ENCODE assay signal across 20 cellular contexts in the genomic region with DNA sequence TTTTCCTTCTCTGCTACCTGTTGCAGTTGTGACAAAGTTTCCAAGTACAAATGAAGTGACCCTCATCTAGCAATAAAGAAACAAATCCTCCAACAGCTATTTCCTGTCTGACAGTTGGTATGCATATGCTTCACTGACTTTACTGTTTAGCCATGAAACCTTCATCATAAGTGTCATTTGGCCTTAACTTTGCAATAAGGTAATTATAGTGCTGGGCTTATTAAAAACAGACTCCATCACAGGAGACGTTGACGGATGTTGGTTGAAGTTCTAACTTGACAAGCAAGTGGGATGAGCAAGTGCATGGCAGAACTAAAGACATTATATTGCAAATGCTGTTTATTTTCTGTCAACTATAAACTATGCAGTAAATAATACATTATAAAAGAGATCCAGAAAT.
"Had no signal": no experiment of that assay in that cellular context is flagged by ENCODE, and none has a peak within 500 bp of the region (broad histone marks: within the 10 kb centered on the region; RNA-seq: fewer than 3 reads in every experiment).

No MANE protein-coding gene starts in this region.

- H3K9me3 ChIP-seq: esophagus muscularis mucosa, gastrocnemius medialis, heart right ventricle, left ventricle myocardium inferior, lower lobe of right lung, pancreas, prostate gland, right lobe of liver, tibial artery, upper lobe of left lung, vagina had no signal

- H3K4me1 ChIP-seq: gastrocnemius medialis, heart right ventricle, lower lobe of right lung, pancreas, prostate gland, right lobe of liver, tibial artery, upper lobe of left lung, vagina had no signal

- ATAC-seq: effector memory CD8-positive, alpha-beta T cell; gastrocnemius medialis; heart right ventricle; lower lobe of right lung; natural killer cell treated with Interleukin-12 subunit alpha and Interleukin-12 subunit beta and Interleukin-15 and Interleukin-18, amount 100 ng/mL, for 72 hours; pancreas; right lobe of liver; stimulated activated effector memory CD8-positive, alpha-beta T cell treated with anti-CD3 and anti-CD28 coated beads, Interleukin-12 subunit alpha, Interleukin-12 subunit beta, amount 100 ng/mL, for 72 hours had no signal

- H3K36me3 ChIP-seq: esophagus muscularis mucosa, gastrocnemius medialis, heart right ventricle, left ventricle myocardium inferior, lower lobe of right lung, pancreas, prostate gland, right lobe of liver, tibial artery, upper lobe of left lung, vagina had no signal

- H3K27ac ChIP-seq: epithelial cell of prostate, esophagus muscularis mucosa, gastrocnemius medialis, heart right ventricle, left ventricle myocardium inferior, lower lobe of right lung, pancreas, prostate gland, right lobe of liver, tibial artery, upper lobe of left lung, vagina had no signal

- H3K4me3 ChIP-seq: esophagus muscularis mucosa, gastrocnemius medialis, heart right ventricle, left ventricle myocardium inferior, lower lobe of right lung, pancreas, prostate gland, right lobe of liver, tibial artery, upper lobe of left lung, vagina had no signal

- DNase-seq: effector memory CD8-positive, alpha-beta T cell; gastrocnemius medialis; heart right ventricle; hypothalamus; islet precursor cell; left ventricle myocardium inferior; lower lobe of right lung; occipital lobe; pancreas; right lobe of liver; stimulated activated CD4-positive, alpha-beta T cell treated with anti-CD3 and anti-CD28 coated beads, Interleukin-4, amount 100 ng/mL, for 1 hour; stimulated activated CD8-positive, alpha-beta memory T cell treated with anti-CD3 and anti-CD28 coated beads, Interleukin-4, amount 100 ng/mL, for 48 hours; tibial artery; upper lobe of left lung had no signal

- H3K27me3 ChIP-seq: esophagus muscularis mucosa, gastrocnemius medialis, heart right ventricle, pancreas, right lobe of liver, tibial artery, upper lobe of left lung, vagina had no signal
